21 cellular contexts compared by ENCODE assay signal in the genomic region with DNA sequence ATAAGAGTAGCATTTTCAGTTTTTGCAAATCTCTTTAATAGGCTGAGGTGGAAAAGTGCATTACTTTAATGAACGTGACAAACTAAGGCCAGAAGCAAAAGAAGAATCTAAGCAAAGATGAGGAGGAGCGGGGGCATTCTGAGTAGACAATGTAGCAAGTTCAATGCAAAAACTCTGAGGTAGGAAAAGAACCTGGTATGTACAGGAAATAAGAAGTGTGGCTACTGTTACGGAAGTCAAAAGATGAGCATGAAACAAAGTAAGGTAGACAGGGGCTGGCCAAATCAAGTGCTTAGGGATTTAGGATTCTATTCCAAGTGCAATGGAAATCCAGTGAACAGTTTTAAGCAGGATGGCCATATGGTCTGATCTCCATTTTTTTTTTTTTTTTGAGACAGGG.
DNase-seq lines count a peak whose midpoint lies in the region; ATAC-seq and TF ChIP-seq lines count a peak whose summit lies in the region.
"Had no signal": no experiment of that assay in that cellular context is flagged by ENCODE, and none has a peak within 500 bp of the region (broad histone marks: within the 10 kb centered on the region; RNA-seq: fewer than 3 reads in every experiment).

No MANE protein-coding gene starts in this region.

- peaks cover 45% of the 10 kb centered on the region for H3K79me2 ChIP-seq in smooth muscle cell (ENCODE audit: low read depth)

- H3K4me2 ChIP-seq in smooth muscle cell = no peak overlapping the region
- H3K4me2 ChIP-seq: GM23338 had no signal

- H3F3A ChIP-seq in smooth muscle cell (ENCODE audit: low read depth) = peaks cover 14% of the 10 kb centered on the region

- no peak overlapping the region for H3K4me3 Mint-ChIP-seq in activated CD4-positive, alpha-beta T cell treated with anti-CD3 and anti-CD28 coated beads for 36 hours
- no peak overlapping the region for H3K4me3 Mint-ChIP-seq in activated naive CD8-positive, alpha-beta T cell treated with anti-CD3 and anti-CD28 coated beads for 36 hours
- no peak overlapping the region for H3K4me3 Mint-ChIP-seq in stimulated activated memory B cell treated with anti-CD40 and anti-IgM and Interleukin-4, amounts not matched to agents 10 μg/mL and 1 μg/mL and 100 μg/mL, for 72 hours
- H3K4me3 Mint-ChIP-seq in stimulated activated naive B cell treated with anti-CD40 and anti-IgM and Interleukin-4, amounts not matched to agents 10 μg/mL and 1 μg/mL and 100 μg/mL, for 72 hours = no peak overlapping the region
- H3K4me3 Mint-ChIP-seq: CD14-positive monocyte, GM23338 had no signal

- H3K4me3 ChIP-seq in smooth muscle cell = no peak overlapping the region
- H3K4me3 ChIP-seq: GM12878, GM23338, SJSA1 had no signal

- no peak overlapping the region for H3K9ac ChIP-seq in smooth muscle cell (ENCODE audit: low read depth)

- POLR2A ChIA-PET in activated CD4-positive, alpha-beta T cell treated with anti-CD3 and anti-CD28 coated beads for 36 hours (lab: Charles Lee) = no interaction called here

- H3K4me1 Mint-ChIP-seq in activated CD4-positive, alpha-beta T cell treated with anti-CD3 and anti-CD28 coated beads for 36 hours = peaks cover 37% of the 10 kb centered on the region
- peaks cover 31% of the 10 kb centered on the region for H3K4me1 Mint-ChIP-seq in activated naive CD8-positive, alpha-beta T cell treated with anti-CD3 and anti-CD28 coated beads for 36 hours
- H3K4me1 Mint-ChIP-seq in stimulated activated memory B cell treated with anti-CD40 and anti-IgM and Interleukin-4, amounts not matched to agents 10 μg/mL and 1 μg/mL and 100 μg/mL, for 72 hours = peaks cover 12% of the 10 kb centered on the region
- H3K4me1 Mint-ChIP-seq in stimulated activated naive B cell treated with anti-CD40 and anti-IgM and Interleukin-4, amounts not matched to agents 10 μg/mL and 1 μg/mL and 100 μg/mL, for 72 hours = peaks cover 15 to 20% of the 10 kb centered on the region in 2 donors

- no peaks in the 10 kb centered on the region for H3K27me3 Mint-ChIP-seq in activated CD4-positive, alpha-beta T cell treated with anti-CD3 and anti-CD28 coated beads for 36 hours
- H3K27me3 Mint-ChIP-seq in activated naive CD8-positive, alpha-beta T cell treated with anti-CD3 and anti-CD28 coated beads for 36 hours = no peaks in the 10 kb centered on the region
- H3K27me3 Mint-ChIP-seq in stimulated activated memory B cell treated with anti-CD40 and anti-IgM and Interleukin-4, amounts not matched to agents 10 μg/mL and 1 μg/mL and 100 μg/mL, for 72 hours = no peaks in the 10 kb centered on the region
- H3K27me3 Mint-ChIP-seq in stimulated activated naive B cell treated with anti-CD40 and anti-IgM and Interleukin-4, amounts not matched to agents 10 μg/mL and 1 μg/mL and 100 μg/mL, for 72 hours = no peaks in the 10 kb centered on the region

- H3K27me3 ChIP-seq in smooth muscle cell (ENCODE audit: low read depth) = no peaks in the 10 kb centered on the region
- H3K27me3 ChIP-seq: SJSA1 had no signal

- H3K9me3 ChIP-seq in smooth muscle cell (replicated peaks; ENCODE audit: low read depth) = no peaks in the 10 kb centered on the region
- H3K9me3 ChIP-seq: Caco-2, SJSA1 had no signal

- H3K9me3 Mint-ChIP-seq in activated CD4-positive, alpha-beta T cell treated with anti-CD3 and anti-CD28 coated beads for 36 hours (ENCODE audit: low read depth) = no peaks in the 10 kb centered on the region
- peaks cover 4% of the 10 kb centered on the region for H3K9me3 Mint-ChIP-seq in activated naive CD8-positive, alpha-beta T cell treated with anti-CD3 and anti-CD28 coated beads for 36 hours
- H3K9me3 Mint-ChIP-seq in stimulated activated memory B cell treated with anti-CD40 and anti-IgM and Interleukin-4, amounts not matched to agents 10 μg/mL and 1 μg/mL and 100 μg/mL, for 72 hours = no peaks in the 10 kb centered on the region
- H3K9me3 Mint-ChIP-seq in stimulated activated naive B cell treated with anti-CD40 and anti-IgM and Interleukin-4, amounts not matched to agents 10 μg/mL and 1 μg/mL and 100 μg/mL, for 72 hours = peaks cover 0 to 2% of the 10 kb centered on the region in 2 donors

- TF ChIP-seq CTCF in smooth muscle cell (IDR thresholded peaks at IDR 0.05; ENCODE audit: borderline replicate concordance, insufficient read depth, poor library complexity, severe bottlenecking) = no peak

- H3K4me1 ChIP-seq in smooth muscle cell (ENCODE audit: low read depth) = peaks cover 13% of the 10 kb centered on the region

- WGBS in smooth muscle cell (ENCODE audit: low lambda C conversion rate) = 97% methylated on average over 3 of the region's 3 CpGs

- no peaks in the 10 kb centered on the region for H3K36me3 ChIP-seq in smooth muscle cell (ENCODE audit: low read depth)

- no peak overlapping the region for H2AFZ ChIP-seq in smooth muscle cell (ENCODE audit: low read depth)
- H2AFZ ChIP-seq: GM23338 had no signal

- H3K36me3 Mint-ChIP-seq in activated CD4-positive, alpha-beta T cell treated with anti-CD3 and anti-CD28 coated beads for 36 hours (ENCODE audit: low read depth) = peaks cover 11% of the 10 kb centered on the region
- H3K36me3 Mint-ChIP-seq in activated naive CD8-positive, alpha-beta T cell treated with anti-CD3 and anti-CD28 coated beads for 36 hours = peaks cover 22% of the 10 kb centered on the region
- peaks cover 21% of the 10 kb centered on the region for H3K36me3 Mint-ChIP-seq in stimulated activated memory B cell treated with anti-CD40 and anti-IgM and Interleukin-4, amounts not matched to agents 10 μg/mL and 1 μg/mL and 100 μg/mL, for 72 hours
- peaks cover 11 to 26% of the 10 kb centered on the region in 2 donors for H3K36me3 Mint-ChIP-seq in stimulated activated naive B cell treated with anti-CD40 and anti-IgM and Interleukin-4, amounts not matched to agents 10 μg/mL and 1 μg/mL and 100 μg/mL, for 72 hours

- H3K27ac Mint-ChIP-seq in activated CD4-positive, alpha-beta T cell treated with anti-CD3 and anti-CD28 coated beads for 36 hours = peak overlapping the region; percentile 47
- H3K27ac Mint-ChIP-seq in activated naive CD8-positive, alpha-beta T cell treated with anti-CD3 and anti-CD28 coated beads for 36 hours = peak overlapping the region; percentile 46
- H3K27ac Mint-ChIP-seq in stimulated activated memory B cell treated with anti-CD40 and anti-IgM and Interleukin-4, amounts not matched to agents 10 μg/mL and 1 μg/mL and 100 μg/mL, for 72 hours = no peak overlapping the region
- no peak overlapping the region for H3K27ac Mint-ChIP-seq in stimulated activated naive B cell treated with anti-CD40 and anti-IgM and Interleukin-4, amounts not matched to agents 10 μg/mL and 1 μg/mL and 100 μg/mL, for 72 hours
- H3K27ac Mint-ChIP-seq: CD14-positive monocyte, GM23338 had no signal

- DNase-seq in activated CD4-positive, alpha-beta T cell treated with anti-CD3 and anti-CD28 coated beads for 36 hours = no peak
- DNase-seq in activated CD4-positive, alpha-beta T cell treated with anti-CD3 and anti-CD28 coated beads, Interleukin-2, amount 50 U/mL, for 1 hour = no peak
- DNase-seq in NCI-H82 (lab: John Stamatoyannopoulos, UW) (peak; percentile 95), smooth muscle cell (lab: John Stamatoyannopoulos, UW; ENCODE audit: unreplicated experiment) (no peak)
- DNase-seq in activated naive CD8-positive, alpha-beta T cell treated with anti-CD3 and anti-CD28 coated beads for 36 hours = no peak
- no peak for DNase-seq in stimulated activated naive B cell treated with anti-CD40 and anti-IgM and Interleukin-4, amounts not matched to agents 10 μg/mL and 1 μg/mL and 100 μg/mL, for 72 hours
- DNase-seq: Caco-2, EL, KBM-7, NCI-H1105, NCI-H2081 treated with DMSO at 0.1 percent for 48 hours, NCI-H774, SW 1271 had no signal

- ATAC-seq in activated CD4-positive, alpha-beta T cell treated with anti-CD3 and anti-CD28 coated beads for 36 hours = no peak
- ATAC-seq in stimulated activated memory B cell treated with anti-CD40 and anti-IgM and Interleukin-4, amounts not matched to agents 10 μg/mL and 1 μg/mL and 100 μg/mL, for 72 hours = no peak
- no peak for ATAC-seq in stimulated activated naive B cell treated with anti-CD40 and anti-IgM and Interleukin-4, amounts not matched to agents 10 μg/mL and 1 μg/mL and 100 μg/mL, for 72 hours (replicated peaks)
- ATAC-seq in HG02798 (IDR thresholded peaks at IDR 0.05; ENCODE audit: poor library complexity, unreplicated experiment) = no peak
- ATAC-seq: GM12878, GM23338, HCT116 had no signal

- H3K27ac ChIP-seq in smooth muscle cell (ENCODE audit: low read depth) = peak overlapping the region; percentile 100
- H3K27ac ChIP-seq: 22Rv1 had no signal

- intact Hi-C loops in activated CD4-positive, alpha-beta T cell treated with anti-CD3 and anti-CD28 coated beads for 36 hours (cut with DNase I, micrococcal nuclease) = no loop called here

- peaks cover 12% of the 10 kb centered on the region for H4K20me1 ChIP-seq in smooth muscle cell (ENCODE audit: low read depth)

- CTCF ChIA-PET in activated CD4-positive, alpha-beta T cell treated with anti-CD3 and anti-CD28 coated beads for 36 hours (lab: Charles Lee) = interaction anchor here (0.6 kb wide), 2 partner anchors 16 to 730 kb away, joined by 3 read pairs; no protein-coding TSS in a partner anchor

Comparison
In these comparisons a context has a peak if more than half of its experiments do, and no peak if none do; other contexts are left out.
1. H3K27ac Mint-ChIP-seq: peak in activated CD4-positive, alpha-beta T cell treated with anti-CD3 and anti-CD28 coated beads for 36 hours (single experiment) and activated naive CD8-positive, alpha-beta T cell treated with anti-CD3 and anti-CD28 coated beads for 36 hours (single experiment); none in stimulated activated memory B cell treated with anti-CD40 and anti-IgM and Interleukin-4, amounts not matched to agents 10 μg/mL and 1 μg/mL and 100 μg/mL, for 72 hours (single experiment) and stimulated activated naive B cell treated with anti-CD40 and anti-IgM and Interleukin-4, amounts not matched to agents 10 μg/mL and 1 μg/mL and 100 μg/mL, for 72 hours (single experiment).